In the genomic region with DNA sequence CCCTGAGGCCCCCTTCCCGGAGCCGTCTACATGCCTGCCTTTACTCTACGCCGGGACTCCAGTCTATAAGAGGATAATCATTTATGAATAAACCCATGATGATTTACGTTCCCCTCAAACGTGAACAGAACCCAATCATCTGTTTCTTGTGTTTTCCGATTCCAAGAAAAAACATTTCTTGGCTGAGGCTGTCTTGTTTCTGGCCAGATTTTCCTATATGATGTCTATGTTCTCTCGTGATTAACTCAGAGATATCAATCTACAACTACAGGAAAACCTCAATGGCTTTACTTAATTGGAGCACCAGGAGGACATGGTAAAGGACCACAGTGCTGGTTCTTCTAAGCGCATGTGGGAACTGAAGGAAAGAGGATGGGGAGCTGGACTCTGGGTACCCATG, we compare ENCODE assay signal across 1 cellular context.
TF ChIP-seq lines count a peak whose summit lies in the region.

No MANE protein-coding gene starts in this region.

TF ChIP-seq in IMR-90, 13 proteins besides CTCF, POLR2A, EP300 and RAD21:
- TF ChIP-seq MAZ (IDR thresholded peaks at IDR 0.05; ENCODE audit: borderline replicate concordance, low read depth, low read length) (no peak), SMC3 (IDR thresholded peaks at IDR 0.05; ENCODE audit: low read depth, low read length) (no peak), CEBPB (IDR thresholded peaks at IDR 0.05; ENCODE audit: low read depth, low read length) (no peak), NFE2L2 (IDR thresholded peaks at IDR 0.05; ENCODE audit: low read depth, low read length) (no peak)
